ENCODE assay signal across 26 cellular contexts in genomic region chr1:16171314-16172223, GRCh38. TPM values are rescaled to one million over a fixed set of nuclear protein-coding genes. Genes with fewer than 3 reads are reported as not detected.
DNase-seq lines count a peak whose midpoint lies in the region; ATAC-seq, FAIRE-seq and TF ChIP-seq lines count a peak whose summit lies in the region.
"Had no signal": no experiment of that assay in that cellular context is flagged by ENCODE, and none has a peak within 500 bp of the region (broad histone marks: within the 10 kb centered on the region; RNA-seq: fewer than 3 reads in every experiment).

No MANE protein-coding gene starts in this region.

- in situ Hi-C loops in Panc1 (cut with HindIII; ENCODE audit: low pct_unique_long_range_greater_than_20kb, low sequenced_read_pairs) = no loop called here

- TF ChIP-seq RAD21 in A549 (conservative IDR thresholded peaks at IDR 0.05 in 1 of 2, IDR thresholded peaks at IDR 0.05 in 1 of 2) = no peak

- intact Hi-C loops in Panc1 (cut with micrococcal nuclease; ENCODE audit: unreplicated experiment) = no loop called here
- intact Hi-C loops in esophagus muscularis mucosa (cut with DNase I) = no loop called here

- DNase-seq in A549 (ENCODE audit: low read depth in 1 of 2, low spot score in 1 of 2) (no peak), Panc1 (ENCODE audit: low read depth, low spot score) (no peak), NCI-H2196 (lab: John Stamatoyannopoulos, UW; ENCODE audit: unreplicated experiment) (no peak), HPDE6-E6E7 (ENCODE audit: extremely low spot score) (no peak), esophagus muscularis mucosa (ENCODE audit: extremely low spot score) (no peak)
- DNase-seq in stimulated activated CD4-positive, alpha-beta T cell treated with anti-CD3 and anti-CD28 coated beads, Interleukin-2, amount 100 ng/mL, for 24 hours = no peak
- DNase-seq: 8988T; activated CD4-positive, alpha-beta T cell treated with anti-CD3 and anti-CD28 coated beads for 1 hour; activated gamma-delta T cell; activated naive CD8-positive, alpha-beta T cell treated with anti-CD3 and anti-CD28 coated beads, Interleukin-2, amount 50 U/mL, for 24 hours; central memory CD4-positive, alpha-beta T cell; left ventricle myocardium superior; NCI-H524; NK-92 treated with Interleukin-12 subunit alpha and Interleukin-12 subunit beta, amount 100 ng/mL, for 24 hours; Peyer's patch; stimulated activated CD4-positive, alpha-beta T cell treated with anti-CD3 and anti-CD28 coated beads, Interleukin-4, amount 100 ng/mL, for 1 hour; T-cell had no signal

- ATAC-seq in A549 (no peak), Panc1 (no peak)
- ATAC-seq: activated naive CD8-positive, alpha-beta T cell treated with anti-CD3 and anti-CD28 coated beads, Interleukin-2, amount 50 U/mL, for 24 hours; GM12878; left ventricle myocardium superior; right cardiac atrium; stimulated activated effector memory CD8-positive, alpha-beta T cell treated with anti-CD3 and anti-CD28 coated beads, Interleukin-12 subunit alpha, Interleukin-12 subunit beta, amount 100 ng/mL, for 72 hours; T-cell had no signal

- TF ChIP-seq CTCF in A549 (IDR thresholded peaks at IDR 0.05) (no peak), Panc1 (IDR thresholded peaks at IDR 0.05) (no peak), esophagus muscularis mucosa (IDR thresholded peaks at IDR 0.05) (no peak)

- H3K9me3 ChIP-seq in A549 = no peaks in the 10 kb centered on the region
- no peaks in the 10 kb centered on the region for H3K9me3 ChIP-seq in Panc1 (ENCODE audit: control insufficient read depth, insufficient read depth, low read depth, low read length)
- H3K9me3 ChIP-seq in duodenal mucosa (ENCODE audit: control insufficient read depth in 1 of 2, low read length in 2 of 2) = no peaks in the 10 kb centered on the region
- H3K9me3 ChIP-seq in mucosa of rectum (ENCODE audit: control insufficient read depth in 2 of 2, low read length in 2 of 2) = no peaks in the 10 kb centered on the region
- H3K9me3 ChIP-seq in esophagus muscularis mucosa = no peaks in the 10 kb centered on the region
- H3K9me3 ChIP-seq: Peyer's patch, SJSA1 had no signal

- no TSS peak for BruUV-seq in Panc1 (replicated peaks; lab: Mats Ljungman, UMichigan)

- H3K27ac ChIP-seq in A549 = peak overlapping the region; percentile 96 to 97
- H3K27ac ChIP-seq in Panc1 (ENCODE audit: low read length) = peak overlapping the region; percentile 99
- no peak overlapping the region for H3K27ac ChIP-seq in duodenal mucosa (ENCODE audit: low read depth, low read length)
- peak overlapping the region; percentile 95 to 99 for H3K27ac ChIP-seq in mucosa of rectum (ENCODE audit: low read depth in 2 of 2, low read length in 2 of 2)
- H3K27ac ChIP-seq in esophagus muscularis mucosa (replicated peaks in 1 of 4) = no peak overlapping the region
- H3K27ac ChIP-seq: parathyroid adenoma had no signal

- no peaks in the 10 kb centered on the region for H3K36me3 ChIP-seq in Panc1 (ENCODE audit: control insufficient read depth, insufficient read depth, low read length)
- H3K36me3 ChIP-seq in duodenal mucosa (ENCODE audit: control insufficient read depth in 1 of 2, insufficient read depth in 2 of 2, low read length in 2 of 2) = no peaks in the 10 kb centered on the region
- no peaks in the 10 kb centered on the region for H3K36me3 ChIP-seq in mucosa of rectum (ENCODE audit: control insufficient read depth in 2 of 2, insufficient read depth in 2 of 2, low read length in 2 of 2)
- no peaks in the 10 kb centered on the region for H3K36me3 ChIP-seq in esophagus muscularis mucosa
- H3K36me3 ChIP-seq: Peyer's patch, SJSA1 had no signal

- POLR2A ChIA-PET in A549 (lab: Yijun Ruan, JAX) (interaction anchor here (1.1 to 1.5 kb wide), 2 partner anchors 17 to 40 kb away, joined by 4 to 5 read pairs; no protein-coding TSS in a partner anchor), Panc1 (lab: Charles Lee) (interaction anchor here (0.6 kb wide), 1 partner anchor 93 kb away, joined by 3 read pairs; no protein-coding TSS in a partner anchor)

- 0 out of 3 replicates have a peak overlapping the region, but pooled peaks have one; percentile 15 for H3K4me2 ChIP-seq in A549

- CTCF ChIA-PET in A549 (lab: Yijun Ruan, JAX) (interaction anchor here (0.9 to 1.9 kb wide), 3 partner anchors 10 to 90 kb away, joined by 3 to 5 read pairs (median 3); no protein-coding TSS in a partner anchor), Panc1 (lab: Charles Lee) (interaction anchor here (0.7 to 1.4 kb wide), 2 partner anchors 43 to 98 kb away, joined by 3 read pairs; partner anchors contain the start of gene FAM131C)

- H3K9ac ChIP-seq in duodenal mucosa (ENCODE audit: low read depth in 1 of 2, low read length in 2 of 2) (peak overlapping the region; percentile 6 to 25), mucosa of rectum (ENCODE audit: low read depth in 1 of 2, low read length in 2 of 2) (peak overlapping the region in 1 of 2 donors; percentile 4)
- H3K9ac ChIP-seq: parathyroid adenoma had no signal

- FAIRE-seq in A549 (lab: Jason Lieb, UNC) = no peak
- FAIRE-seq: D721Med, GM12878, TTC549 had no signal

- no peak for TF ChIP-seq EP300 in A549 (IDR thresholded peaks at IDR 0.05)
- TF ChIP-seq EP300 in esophagus muscularis mucosa (IDR thresholded peaks at IDR 0.05) = no peak

- WGBS in A549 (ENCODE audit: missing lambda C conversion rate) = 86% methylated on average over 8 of the region's 21 CpGs
- WGBS in esophagus muscularis mucosa = 97% methylated on average over 9 of the region's 21 CpGs

- TF ChIP-seq POLR2A in A549 (IDR thresholded peaks at IDR 0.05; ENCODE audit: low read length) = no peak
- no peak for TF ChIP-seq POLR2A in esophagus muscularis mucosa (IDR thresholded peaks at IDR 0.05; ENCODE audit: low read depth)

- H3K4me3 ChIP-seq in A549 (no peak overlapping the region), Panc1 (ENCODE audit: low read depth in 2 of 2, low read length in 2 of 2) (no peak overlapping the region), duodenal mucosa (ENCODE audit: low read depth in 1 of 2, low read length in 2 of 2) (no peak overlapping the region), mucosa of rectum (ENCODE audit: low read length in 2 of 2) (no peak overlapping the region), esophagus muscularis mucosa (no peak overlapping the region)
- H3K4me3 ChIP-seq: GM12878, Peyer's patch, SJSA1 had no signal

- H3K27me3 ChIP-seq in Panc1 (ENCODE audit: control insufficient read depth, insufficient read depth, low read length) (no peaks in the 10 kb centered on the region), duodenal mucosa (ENCODE audit: control insufficient read depth in 1 of 2, insufficient read depth in 2 of 2, low read length in 2 of 2) (no peaks in the 10 kb centered on the region), mucosa of rectum (ENCODE audit: control insufficient read depth in 2 of 2, insufficient read depth in 2 of 2, low read length in 2 of 2) (no peaks in the 10 kb centered on the region), esophagus muscularis mucosa (peaks cover 0 to 6% (median 0%) of the 10 kb centered on the region in 4 donors)
- H3K27me3 ChIP-seq: Peyer's patch, SJSA1 had no signal

- H3K4me1 ChIP-seq in A549 = peaks cover 83% of the 10 kb centered on the region
- H3K4me1 ChIP-seq in Panc1 (ENCODE audit: control insufficient read depth, insufficient read depth, low read length) = peaks cover 79% of the 10 kb centered on the region
- peaks cover 49 to 56% of the 10 kb centered on the region in 2 donors for H3K4me1 ChIP-seq in duodenal mucosa (ENCODE audit: control insufficient read depth in 1 of 2, insufficient read depth in 2 of 2, low read length in 2 of 2)
- peaks cover 42 to 61% of the 10 kb centered on the region in 2 donors for H3K4me1 ChIP-seq in mucosa of rectum (ENCODE audit: control insufficient read depth in 2 of 2, insufficient read depth in 2 of 2, low read length in 2 of 2)
- H3K4me1 ChIP-seq in esophagus muscularis mucosa = peaks cover 41 to 54% (median 50%) of the 10 kb centered on the region in 4 donors

TF ChIP-seq in A549, 52 proteins besides CTCF, POLR2A, EP300 and RAD21:
- TF ChIP-seq ATOH8 (CRISPR knock-in tag; IDR thresholded peaks at IDR 0.05; ENCODE audit: low read depth) (no peak), RNF2 (IDR thresholded peaks at IDR 0.05; ENCODE audit: borderline replicate concordance, low read depth) (no peak), KDM1A (IDR thresholded peaks at IDR 0.05; ENCODE audit: low read depth) (no peak)

RNA-seq across cellular contexts. Expression of gene EPHA2, which starts 15.7 kb away (rescaled TPM):
- polyA plus RNA-seq in A549 (2011; rRNA removed) (55.0 and 59.3 TPM in 2 replicates), A549 (2017; fragmentation: RNase III; extraction: RNeasy Plus Mini Kit Qiagen cat#74134 plus additional on column Dnase treatment) (87.1 to 93.8 TPM (median 93.2 TPM) in 3 replicates)
- polyA plus RNA-seq in A549 (2012; cell fraction: cytosol; rRNA removed) = 112 and 122 TPM in 2 replicates
- polyA plus RNA-seq in A549 (2012; cell fraction: nucleus; rRNA removed) = 317 and 462 TPM in 2 replicates
- 99.4 and 100.0 TPM in 2 replicates for polyA minus RNA-seq in A549 (2011; rRNA and poly(A)+ RNA removed)
- total RNA-seq in Panc1 (2021; ENCODE audit: unreplicated experiment) (263 TPM), esophagus muscularis mucosa (10 to 100 TPM in 2 of 4 donors, 1 to 10 TPM in 2; 5.8 to 15.7 (median 11.3) TPM)
- 254 TPM for polyA plus RNA-seq in Panc1 (2012; ENCODE audit: insufficient read length)

RNA-seq across cellular contexts. Expression of gene ARHGEF19, which starts 40.9 kb away (rescaled TPM):
- polyA plus RNA-seq in A549 (2011; rRNA removed) (6.1 and 6.7 TPM in 2 replicates), A549 (2017; fragmentation: RNase III; extraction: RNeasy Plus Mini Kit Qiagen cat#74134 plus additional on column Dnase treatment) (7.6 to 9.5 TPM (median 9.2 TPM) in 3 replicates)
- polyA plus RNA-seq in A549 (2012; cell fraction: cytosol; rRNA removed) = 9.2 and 11.2 TPM in 2 replicates
- polyA plus RNA-seq in A549 (2012; cell fraction: nucleus; rRNA removed) = 25.8 and 26.3 TPM in 2 replicates
- polyA minus RNA-seq in A549 (2011; rRNA and poly(A)+ RNA removed) = 3.2 and 4.2 TPM in 2 replicates
- total RNA-seq in Panc1 (2021; ENCODE audit: unreplicated experiment) (21.6 TPM), esophagus muscularis mucosa (1 to 10 TPM; 3.3 to 4.6 (median 3.9) TPM)
- polyA plus RNA-seq in Panc1 (2012; ENCODE audit: insufficient read length) = 29.2 TPM

Comparison
In these comparisons a context has a peak if more than half of its experiments do, and no peak if none do; other contexts are left out.
1. H3K27ac ChIP-seq: peak in A549 (2 of 2), Panc1 (single experiment) and mucosa of rectum (2 of 2); none in duodenal mucosa (single experiment) and esophagus muscularis mucosa (0 of 4).
2. RNA of gene EPHA2, which starts 15.7 kb away (total RNA-seq): 263 TPM in Panc1 (single experiment); 5.8 to 15.7 TPM in esophagus muscularis mucosa; every median in the first group is over 10 times any median in the second.